ENCODE assay signal across 8 cellular contexts in genomic region chr7:522071-522937, GRCh38. TPM values are rescaled to one million over a fixed set of nuclear protein-coding genes. Genes with fewer than 3 reads are reported as not detected.
DNase-seq lines count a peak whose midpoint lies in the region; ATAC-seq and TF ChIP-seq lines count a peak whose summit lies in the region.

No MANE protein-coding gene starts in this region.

- no peaks in the 10 kb centered on the region for H3K79me2 ChIP-seq in ACC112 (ENCODE audit: control insufficient read depth, insufficient read depth, low read length, unreplicated experiment)

- peak overlapping the region; percentile 69 for H3K4me3 ChIP-seq in ACC112 (ENCODE audit: low read depth, low read length)
- peak overlapping the region; percentile 32 for H3K4me3 ChIP-seq in kidney epithelial cell (ENCODE audit: low read depth, low read length)

- CTCF ChIA-PET in MCF 10A (lab: Yijun Ruan, JAX): no interaction called here

- DNase-seq in NCI-H748 treated with DMSO at 0.1 percent for 48 hours (lab: John Stamatoyannopoulos, UW) (peak; percentile 26), MCF 10A (ENCODE audit: unreplicated experiment) (peak; percentile 65), kidney epithelial cell (ENCODE audit: low read depth) (no peak), NCI-H2081 treated with DMSO at 0.1 percent for 48 hours (lab: John Stamatoyannopoulos, UW) (no peak), NCI-H526 treated with DMSO at 0.1 percent for 48 hours (lab: John Stamatoyannopoulos, UW) (no peak)
- no peak for DNase-seq in stimulated activated effector memory CD8-positive, alpha-beta T cell treated with anti-CD3 and anti-CD28 coated beads, Interleukin-12 subunit alpha, Interleukin-12 subunit beta, amount 100 ng/mL, for 72 hours (ENCODE audit: low spot score in 2 of 2)

- peaks cover 8% of the 10 kb centered on the region for H3K4me1 ChIP-seq in ACC112 (ENCODE audit: control insufficient read depth, insufficient read depth, low read length, unreplicated experiment)

- TF ChIP-seq CTCF in MCF 10A (IDR thresholded peaks at IDR 0.05; ENCODE audit: unreplicated experiment) (no peak), kidney epithelial cell (IDR thresholded peaks at IDR 0.05; ENCODE audit: insufficient read depth, low read length, poor library complexity, severe bottlenecking) (no peak)

- H3K27ac Mint-ChIP-seq in MCF 10A (ENCODE audit: low read depth, unreplicated experiment): no peak overlapping the region
- H3K27ac Mint-ChIP-seq in stimulated activated effector memory CD8-positive, alpha-beta T cell treated with anti-CD3 and anti-CD28 coated beads, Interleukin-12 subunit alpha, Interleukin-12 subunit beta, amount 100 ng/mL, for 72 hours: no peak overlapping the region

- no peaks in the 10 kb centered on the region for H3K9me3 Mint-ChIP-seq in MCF 10A (ENCODE audit: unreplicated experiment)
- no peaks in the 10 kb centered on the region for H3K9me3 Mint-ChIP-seq in stimulated activated effector memory CD8-positive, alpha-beta T cell treated with anti-CD3 and anti-CD28 coated beads, Interleukin-12 subunit alpha, Interleukin-12 subunit beta, amount 100 ng/mL, for 72 hours

- H3K27me3 Mint-ChIP-seq in MCF 10A (ENCODE audit: insufficient read depth, unreplicated experiment): no peaks in the 10 kb centered on the region

- H3K27ac ChIP-seq in ACC112 (ENCODE audit: low read depth, low read length): no peak overlapping the region

- intact Hi-C loops in MCF 10A (cut with micrococcal nuclease): no loop called here

- H3K4me3 Mint-ChIP-seq in MCF 10A (ENCODE audit: unreplicated experiment): peak overlapping the region; percentile 66
- H3K4me3 Mint-ChIP-seq in stimulated activated effector memory CD8-positive, alpha-beta T cell treated with anti-CD3 and anti-CD28 coated beads, Interleukin-12 subunit alpha, Interleukin-12 subunit beta, amount 100 ng/mL, for 72 hours: peak overlapping the region; percentile 57

- no peaks in the 10 kb centered on the region for H3K36me3 Mint-ChIP-seq in MCF 10A (ENCODE audit: insufficient read depth, unreplicated experiment)
- peaks cover 21% of the 10 kb centered on the region for H3K36me3 Mint-ChIP-seq in stimulated activated effector memory CD8-positive, alpha-beta T cell treated with anti-CD3 and anti-CD28 coated beads, Interleukin-12 subunit alpha, Interleukin-12 subunit beta, amount 100 ng/mL, for 72 hours

- ATAC-seq in GM18502 (IDR thresholded peaks at IDR 0.05; ENCODE audit: poor library complexity, unreplicated experiment): peak; percentile 37
- peak; percentile 22 for ATAC-seq in stimulated activated effector memory CD8-positive, alpha-beta T cell treated with anti-CD3 and anti-CD28 coated beads, Interleukin-12 subunit alpha, Interleukin-12 subunit beta, amount 100 ng/mL, for 72 hours

- no peaks in the 10 kb centered on the region for H3K36me3 ChIP-seq in ACC112 (ENCODE audit: insufficient read depth, low read length)
- no peaks in the 10 kb centered on the region for H3K36me3 ChIP-seq in kidney epithelial cell (ENCODE audit: control insufficient read depth, insufficient read depth, low read length)

- peak overlapping the region; percentile 33 for H2AFZ ChIP-seq in ACC112 (ENCODE audit: low read length, unreplicated experiment)

- H3K4me1 Mint-ChIP-seq in MCF 10A (ENCODE audit: insufficient read depth, unreplicated experiment): no peaks in the 10 kb centered on the region
- H3K4me1 Mint-ChIP-seq in stimulated activated effector memory CD8-positive, alpha-beta T cell treated with anti-CD3 and anti-CD28 coated beads, Interleukin-12 subunit alpha, Interleukin-12 subunit beta, amount 100 ng/mL, for 72 hours: peaks cover 6% of the 10 kb centered on the region

- peaks cover 35% of the 10 kb centered on the region for H3K27me3 ChIP-seq in ACC112 (ENCODE audit: insufficient read depth, low read length)
- peaks cover 30% of the 10 kb centered on the region for H3K27me3 ChIP-seq in kidney epithelial cell (ENCODE audit: control insufficient read depth, insufficient read depth, low read length)

- no TSS peak for BruUV-seq in MCF 10A (replicated peaks; lab: Mats Ljungman, UMichigan)

- POLR2A ChIA-PET in MCF 10A (lab: Yijun Ruan, JAX): interaction anchor here (0.8 to 1.0 kb wide), 2 partner anchors 16 kb away, joined by 5 to 6 read pairs; no protein-coding TSS in a partner anchor

RNA-seq across cellular contexts. Expression of gene PDGFA, which starts 2.7 kb away (rescaled TPM):
- total RNA-seq in MCF 10A (2022) (20.1 and 26.6 TPM in 2 replicates), kidney epithelial cell (65.6 and 92.4 TPM in 2 replicates)

Comparison
In these comparisons a context has a peak if more than half of its experiments do, and no peak if none do; other contexts are left out.
1. DNase-seq: peak in NCI-H748 treated with DMSO at 0.1 percent for 48 hours (single experiment) and MCF 10A (single experiment); none in kidney epithelial cell (single experiment), stimulated activated effector memory CD8-positive, alpha-beta T cell treated with anti-CD3 and anti-CD28 coated beads, Interleukin-12 subunit alpha, Interleukin-12 subunit beta, amount 100 ng/mL, for 72 hours (0 of 2), NCI-H2081 treated with DMSO at 0.1 percent for 48 hours (single experiment) and NCI-H526 treated with DMSO at 0.1 percent for 48 hours (single experiment).